ENCODE assay signal across 9 cellular contexts in the genomic region with DNA sequence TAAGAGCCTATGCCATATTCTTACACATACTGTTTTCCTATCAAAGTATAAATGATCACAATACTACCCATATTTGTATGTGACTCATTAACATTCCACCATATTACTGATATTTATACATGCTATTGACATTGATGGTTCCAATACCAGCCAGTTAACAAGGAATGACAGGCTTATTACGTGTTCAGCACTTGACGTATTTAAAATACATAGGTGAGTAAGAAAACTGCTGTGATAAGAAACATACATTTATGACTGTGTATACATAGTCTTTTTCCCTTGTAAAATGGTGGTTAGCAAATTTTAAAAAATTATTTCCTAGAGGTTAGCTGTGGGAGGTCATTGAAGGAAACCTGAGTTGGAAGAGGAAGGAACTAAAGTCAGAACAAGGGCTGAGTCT.
"Had no signal": no experiment of that assay in that cellular context is flagged by ENCODE, and none has a peak within 500 bp of the region (broad histone marks: within the 10 kb centered on the region; RNA-seq: fewer than 3 reads in every experiment).

No MANE protein-coding gene starts in this region.

- H3K4me3 Mint-ChIP-seq: IgD-negative memory B cell had no signal

- DNase-seq: IMR-90, KBM-7, KG1 had no signal

- H3K4me1 Mint-ChIP-seq: IgD-negative memory B cell had no signal

- ATAC-seq: HepG2, K562 had no signal

- H3K4me2 ChIP-seq: KMS-11 had no signal

- H3K27ac ChIP-seq: HL-60, KMS-11 had no signal

- H3K27ac Mint-ChIP-seq: IgD-negative memory B cell had no signal

- H3K4me3 ChIP-seq: K562 had no signal

- FAIRE-seq: HepG2, HTR-8/SVneo, K562 had no signal

- H3K9ac ChIP-seq: KMS-11 had no signal
